8 cellular contexts compared by ENCODE assay signal in the genomic region with DNA sequence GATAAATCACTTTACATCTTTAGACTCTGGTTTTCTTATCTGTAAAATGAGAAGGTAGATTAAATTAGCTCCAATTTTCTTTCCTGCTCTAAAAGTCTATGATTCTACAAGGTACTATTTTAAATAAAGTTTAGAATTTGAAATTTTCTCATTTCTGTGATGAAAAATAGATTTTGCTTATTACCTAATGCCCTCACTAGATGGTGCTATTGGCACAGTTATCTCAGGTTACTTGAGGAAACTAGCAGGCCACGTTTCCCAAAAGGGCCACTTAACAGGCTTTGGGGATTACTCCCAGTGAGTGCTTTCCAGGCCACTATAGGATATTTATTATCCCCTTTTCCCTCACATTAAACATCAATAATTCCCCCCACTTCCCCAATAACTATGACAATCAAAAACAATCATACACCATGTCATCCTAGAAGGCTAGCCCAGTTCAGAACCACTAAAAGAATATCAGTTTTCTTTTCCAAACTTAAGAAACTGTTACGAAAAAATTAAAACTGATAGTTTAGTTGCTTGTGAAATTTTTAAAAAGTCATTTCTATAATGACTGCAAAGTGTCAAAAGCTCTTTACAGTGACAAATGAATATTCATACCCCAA. TPM values are rescaled to one million over a fixed set of nuclear protein-coding genes. Genes with fewer than 3 reads are reported as not detected.
A peak's percentile ranks its signal among the peaks of the same experiment; 100 is the strongest.
DNase-seq lines count a peak whose midpoint lies in the region; ATAC-seq and TF ChIP-seq lines count a peak whose summit lies in the region.

No MANE protein-coding gene starts in this region.

- no peaks in the 10 kb centered on the region for H3K9me2 ChIP-seq in hepatocyte (replicated peaks; ENCODE audit: insufficient read depth)

- H3K36me3 ChIP-seq in KMS-11 (ENCODE audit: insufficient read depth) (no peaks in the 10 kb centered on the region), OCI-LY3 (replicated peaks; ENCODE audit: low read depth, low read length) (peaks cover 4% of the 10 kb centered on the region), hepatocyte (replicated peaks; ENCODE audit: insufficient read depth, low read depth) (no peaks in the 10 kb centered on the region)

- no peaks in the 10 kb centered on the region for H3K27me3 ChIP-seq in KMS-11 (ENCODE audit: insufficient read depth, low read depth)
- H3K27me3 ChIP-seq in OCI-LY3 (ENCODE audit: low read depth, low read length): no peaks in the 10 kb centered on the region
- no peaks in the 10 kb centered on the region for H3K27me3 ChIP-seq in hepatocyte

- H3K4me1 ChIP-seq in KMS-11 (ENCODE audit: low read depth, poor library complexity, severe bottlenecking): no peaks in the 10 kb centered on the region
- H3K4me1 ChIP-seq in OCI-LY3 (ENCODE audit: low read length): no peaks in the 10 kb centered on the region
- no peaks in the 10 kb centered on the region for H3K4me1 ChIP-seq in hepatocyte (ENCODE audit: insufficient read depth)

- DNase-seq in activated gamma-delta T cell treated with Interleukin-2 at 50 U/mL for 16 hours: peak; percentile 10
- DNase-seq in activated gamma-delta T cell (lab: John Stamatoyannopoulos, UW): no peak
- DNase-seq in astrocyte of the spinal cord (ENCODE audit: low read depth, low spot score): peak; percentile 80
- DNase-seq in hepatocyte (ENCODE audit: low spot score): peak; percentile 79
- DNase-seq in skeletal muscle cell (ENCODE audit: low read depth): peak; percentile 44

- H2AFZ ChIP-seq in KMS-11 (ENCODE audit: low read depth) (no peak overlapping the region), OCI-LY3 (ENCODE audit: low read depth, low read length) (no peak overlapping the region), hepatocyte (no peak overlapping the region)

- 33% methylated on average over 2 of the region's 2 CpGs for WGBS in hepatocyte (ENCODE audit: low lambda C conversion rate, missing lambda C conversion rate)

- no peak for ATAC-seq in GM18498 (IDR thresholded peaks at IDR 0.05; ENCODE audit: unreplicated experiment)

- H3K9ac ChIP-seq in KMS-11 (no peak overlapping the region), OCI-LY3 (ENCODE audit: low read length) (no peak overlapping the region)

- H3K9me3 ChIP-seq in OCI-LY3 (ENCODE audit: insufficient read depth, low read length) (no peaks in the 10 kb centered on the region), hepatocyte (ENCODE audit: low read depth) (peaks cover 3% of the 10 kb centered on the region)

- no peaks in the 10 kb centered on the region for H3K79me2 ChIP-seq in KMS-11 (ENCODE audit: insufficient read depth, low read depth)
- H3K79me2 ChIP-seq in OCI-LY3 (ENCODE audit: low read length): no peaks in the 10 kb centered on the region
- no peaks in the 10 kb centered on the region for H3K79me2 ChIP-seq in hepatocyte

- no peak overlapping the region for H3K4me2 ChIP-seq in KMS-11
- H3K4me2 ChIP-seq in OCI-LY3 (ENCODE audit: low read length): no peak overlapping the region
- H3K4me2 ChIP-seq in hepatocyte: no peak overlapping the region

- TF ChIP-seq CTCF in KMS-11 (conservative IDR thresholded peaks at IDR 0.05; ENCODE audit: low read depth, low read length) (peak; percentile 71), OCI-LY3 (IDR thresholded peaks at IDR 0.05; ENCODE audit: low read depth, low read length) (peak; percentile 56), astrocyte of the spinal cord (IDR thresholded peaks at IDR 0.05; ENCODE audit: low read depth, low read length) (peak; percentile 56), hepatocyte (IDR thresholded peaks at IDR 0.05; ENCODE audit: poor library complexity) (peak; percentile 84)

- H4K20me1 ChIP-seq in KMS-11 (ENCODE audit: insufficient read depth) (no peaks in the 10 kb centered on the region), OCI-LY3 (ENCODE audit: insufficient read depth, low read length) (no peaks in the 10 kb centered on the region), hepatocyte (ENCODE audit: insufficient read depth, poor library complexity, severe bottlenecking) (no peaks in the 10 kb centered on the region)

- no peak overlapping the region for H3K4me3 ChIP-seq in KMS-11 (IDR thresholded peaks at IDR 0.05; ENCODE audit: insufficient read depth, low read depth, low read length)
- no peak overlapping the region for H3K4me3 ChIP-seq in OCI-LY3 (ENCODE audit: low read length)
- H3K4me3 ChIP-seq in astrocyte of the spinal cord (ENCODE audit: low read depth, low read length): no peak overlapping the region
- H3K4me3 ChIP-seq in hepatocyte: no peak overlapping the region
- H3K4me3 ChIP-seq in skeletal muscle cell (ENCODE audit: low read depth, low read length): no peak overlapping the region

- in situ Hi-C loops in astrocyte of the spinal cord (cut with HindIII; ENCODE audit: low sequenced_read_pairs): no loop called here

- H3K27ac ChIP-seq in KMS-11 (no peak overlapping the region), OCI-LY3 (ENCODE audit: low read length) (no peak overlapping the region), hepatocyte (no peak overlapping the region)

RNA-seq across cellular contexts. Expression of gene OMA1, which starts 30.6 kb away (rescaled TPM):
- 26.8 and 36.0 TPM in 2 replicates for total RNA-seq in hepatocyte
- 13.7 and 19.7 TPM in 2 replicates for polyA plus RNA-seq in hepatocyte
